Comparison of ENCODE assay signal across 8 cellular contexts in genomic region chr7:28180031-28180363, GRCh38. TPM values are rescaled to one million over a fixed set of nuclear protein-coding genes. Genes with fewer than 3 reads are reported as not detected.
DNase-seq lines count a peak whose midpoint lies in the region; ATAC-seq and TF ChIP-seq lines count a peak whose summit lies in the region.

No MANE protein-coding gene starts in this region.

- H2BK120ac ChIP-seq in IMR-90 (ENCODE audit: low read depth, low read length) (no peak overlapping the region), neuronal stem cell (ENCODE audit: low read depth, low read length) (no peak overlapping the region)

- H2BK5ac ChIP-seq in IMR-90 (ENCODE audit: low read depth, low read length, poor library complexity, severe bottlenecking) (peak overlapping the region; percentile 89), neuronal stem cell (ENCODE audit: low read length) (no peak overlapping the region)

- no peak overlapping the region for H4K5ac ChIP-seq in IMR-90 (ENCODE audit: low read depth, low read length)

- peaks cover 21 to 32% of the 10 kb centered on the region in 2 experiments for H3K79me1 ChIP-seq in IMR-90 (ENCODE audit: low read depth in 1 of 2, low read length in 2 of 2)
- no peaks in the 10 kb centered on the region for H3K79me1 ChIP-seq in neuronal stem cell (ENCODE audit: low read depth, low read length)

- dilution Hi-C loops in IMR-90 (cut with HindIII; ENCODE audit: low sequenced_read_pairs, unreplicated experiment) = no loop called here

- H2AK9ac ChIP-seq in IMR-90 (replicated peaks; ENCODE audit: low read depth, low read length, poor library complexity) = no peak overlapping the region

- H4K8ac ChIP-seq in IMR-90 (ENCODE audit: low read depth in 2 of 2, low read length in 2 of 2) (no peak overlapping the region), neuronal stem cell (ENCODE audit: low read depth, low read length) (no peak overlapping the region)

- peak; percentile 15 for ATAC-seq in IMR-90 (ENCODE audit: low read depth)

- BruUV-seq in IMR-90 (replicated peaks; lab: Mats Ljungman, UMichigan) = no TSS peak

- H3K9ac ChIP-seq in IMR-90 (ENCODE audit: low read depth, low read length) (no peak overlapping the region), neuronal stem cell (ENCODE audit: low read depth, low read length, poor library complexity) (no peak overlapping the region)

- H3K14ac ChIP-seq in IMR-90 (replicated peaks; ENCODE audit: low read depth, low read length) (no peak overlapping the region), neuronal stem cell (ENCODE audit: low read length) (no peak overlapping the region)

- TF ChIP-seq CTCF in C4-2B (conservative IDR thresholded peaks at IDR 0.05) (no peak), IMR-90 (conservative IDR thresholded peaks at IDR 0.05; ENCODE audit: low read depth, low read length) (no peak)

- peak overlapping the region; percentile 22 for H3K27ac ChIP-seq in C4-2B
- H3K27ac ChIP-seq in IMR-90 (ENCODE audit: insufficient read depth, low read length) = peak overlapping the region; percentile 98; the same call in 1 of the 2 replicates
- H3K27ac ChIP-seq in ectodermal cell (ENCODE audit: insufficient read depth, low read depth, low read length, poor library complexity, severe bottlenecking) = no peak overlapping the region
- no peak overlapping the region for H3K27ac ChIP-seq in neuronal stem cell (replicated peaks; ENCODE audit: low read length)

- CTCF ChIA-PET in IMR-90 (lab: Yijun Ruan, JAX) = no interaction called here

- H3K4me3 ChIP-seq in IMR-90 (ENCODE audit: insufficient read depth, low read depth, low read length) (peak overlapping the region; percentile 100), ectodermal cell (ENCODE audit: insufficient read depth, low read depth, low read length) (peak overlapping the region; percentile 56), neuronal stem cell (ENCODE audit: low read length in 2 of 2) (peak overlapping the region; percentile 51 to 92)

- H3K4me1 ChIP-seq in IMR-90 (ENCODE audit: control insufficient read depth, insufficient read depth, low read length) (peaks cover 24% of the 10 kb centered on the region), ectodermal cell (ENCODE audit: control insufficient read depth, insufficient read depth, low read length) (peaks cover 3% of the 10 kb centered on the region), neuronal stem cell (ENCODE audit: control insufficient read depth in 2 of 2, insufficient read depth in 1 of 2, low read depth in 1 of 2, low read length in 2 of 2) (peaks cover 0 to 2% of the 10 kb centered on the region in 2 donors)

- H2AFZ ChIP-seq in IMR-90 (replicated peaks; ENCODE audit: low read length, poor library complexity) (peak overlapping the region; percentile 81), neuronal stem cell (ENCODE audit: low read length) (peak overlapping the region; percentile 93)

- POLR2A ChIA-PET in IMR-90 (lab: Charles Lee; ENCODE audit: unreplicated experiment) = no interaction called here

- H3K9me1 ChIP-seq in IMR-90 (ENCODE audit: insufficient read depth, low read length) = peaks cover 15% of the 10 kb centered on the region

- TF ChIP-seq RAD21 in IMR-90 (IDR thresholded peaks at IDR 0.05; ENCODE audit: low read length) = no peak

- in situ Hi-C loops in IMR-90 (cut with MboI; ENCODE audit: low sequenced_read_pairs) = no loop called here

- H3K27me3 ChIP-seq in IMR-90 (ENCODE audit: control insufficient read depth, insufficient read depth, low read length) (no peaks in the 10 kb centered on the region), ectodermal cell (ENCODE audit: control insufficient read depth, insufficient read depth, low read length, poor library complexity, severe bottlenecking) (peaks cover 35% of the 10 kb centered on the region), neuronal stem cell (ENCODE audit: control insufficient read depth in 3 of 3, insufficient read depth in 3 of 3, low read depth in 1 of 3, low read length in 3 of 3) (peaks cover 4 to 78% (median 16%) of the 10 kb centered on the region in 3 experiments)

- DNase-seq in IMR-90 = no peak
- DNase-seq in neuronal stem cell (ENCODE audit: low spot score) = no peak
- DNase-seq in MV-4-11 (lab: John Stamatoyannopoulos, UW) = no peak
- no peak for DNase-seq in DMS79 treated with DMSO at 0.1 percent for 48 hours (lab: John Stamatoyannopoulos, UW)
- DNase-seq in NCI-H526 treated with DMSO at 0.1 percent for 48 hours (lab: John Stamatoyannopoulos, UW) = no peak
- no peak for DNase-seq in activated CD4-positive, CD25-positive, alpha-beta regulatory T cell (lab: John Stamatoyannopoulos, UW)

- no peak overlapping the region for H4K91ac ChIP-seq in IMR-90 (ENCODE audit: insufficient read depth, low read depth, low read length)
- H4K91ac ChIP-seq in neuronal stem cell (ENCODE audit: low read depth, low read length, poor library complexity) = no peak overlapping the region

- intact Hi-C loops in IMR-90 (cut with micrococcal nuclease) = no loop called here

- H3K18ac ChIP-seq in IMR-90 (ENCODE audit: low read depth, low read length) (no peak overlapping the region), neuronal stem cell (ENCODE audit: low read length) (no peak overlapping the region)

- H3K9me3 ChIP-seq in IMR-90 (ENCODE audit: control insufficient read depth, insufficient read depth, low read length) (no peaks in the 10 kb centered on the region), ectodermal cell (ENCODE audit: control insufficient read depth, low read length) (no peaks in the 10 kb centered on the region), neuronal stem cell (replicated peaks in 1 of 2; ENCODE audit: control insufficient read depth in 2 of 2, insufficient read depth in 1 of 2, low read depth in 1 of 2, low read length in 2 of 2) (no peaks in the 10 kb centered on the region)

- H3K4ac ChIP-seq in IMR-90 (ENCODE audit: low read depth, low read length) (no peak overlapping the region), neuronal stem cell (ENCODE audit: low read length) (no peak overlapping the region)

- no peak overlapping the region for H2BK12ac ChIP-seq in neuronal stem cell (ENCODE audit: low read length)

- H3K4me2 ChIP-seq in IMR-90 (ENCODE audit: low read depth, low read length) (no peak overlapping the region), neuronal stem cell (ENCODE audit: insufficient read depth, low read length, poor library complexity, severe bottlenecking) (peak overlapping the region; percentile 65)

- no peak overlapping the region for H2AK5ac ChIP-seq in IMR-90 (ENCODE audit: low read depth, low read length)
- H2AK5ac ChIP-seq in neuronal stem cell (ENCODE audit: low read depth, low read length) = no peak overlapping the region

- H3K56ac ChIP-seq in IMR-90 (ENCODE audit: extremely low read depth, insufficient read depth, low read length) = no peak overlapping the region

- H3K23ac ChIP-seq in IMR-90 (ENCODE audit: low read depth, low read length) = no peak overlapping the region
- H3K23ac ChIP-seq in neuronal stem cell (ENCODE audit: low read depth, low read length, poor library complexity) = no peak overlapping the region

- H3K36me3 ChIP-seq in IMR-90 (ENCODE audit: control insufficient read depth, insufficient read depth, low read length) = no peaks in the 10 kb centered on the region
- H3K36me3 ChIP-seq in ectodermal cell (ENCODE audit: control insufficient read depth, insufficient read depth, low read length) = no peaks in the 10 kb centered on the region
- H3K36me3 ChIP-seq in neuronal stem cell (replicated peaks in 1 of 2; ENCODE audit: control insufficient read depth in 2 of 2, insufficient read depth in 2 of 2, low read length in 2 of 2) = no peaks in the 10 kb centered on the region

- H2BK15ac ChIP-seq in IMR-90 (ENCODE audit: low read depth, low read length) (no peak overlapping the region), neuronal stem cell (ENCODE audit: low read length) (no peak overlapping the region)

- TF ChIP-seq POLR2A in IMR-90 (IDR thresholded peaks at IDR 0.05; ENCODE audit: low read depth, low read length) = no peak

- WGBS in IMR-90 (ENCODE audit: extremely low coverage in 2 of 2, insufficient read length in 1 of 2), 2 experiments = no CpG with 5 or more reads among the region's 55 CpGs
- WGBS in ectodermal cell, 2 experiments = 0% methylated on average over 36 to 45 of the region's 55 CpGs
- no CpG with 5 or more reads among the region's 55 CpGs for WGBS in neuronal stem cell (ENCODE audit: extremely low coverage in 2 of 2, insufficient read length in 2 of 2, insufficient replicate concordance in 1 of 2), 2 donors

- H2BK20ac ChIP-seq in IMR-90 (ENCODE audit: low read depth, low read length) = no peak overlapping the region

- H4K20me1 ChIP-seq in IMR-90 (ENCODE audit: insufficient read depth, low read length) = peaks cover 5% of the 10 kb centered on the region; the same call in 1 of the 2 replicates

TF ChIP-seq in IMR-90, 13 proteins besides CTCF, POLR2A, EP300 and RAD21 (continues in another document):
- TF ChIP-seq RFX5 (IDR thresholded peaks at IDR 0.05; ENCODE audit: low read depth, low read length) (no peak), MAFK (IDR thresholded peaks at IDR 0.05; ENCODE audit: low read depth, low read length) (no peak), RCOR1 (IDR thresholded peaks at IDR 0.05; ENCODE audit: insufficient replicate concordance, low read length) (no peak), SMC3 (IDR thresholded peaks at IDR 0.05; ENCODE audit: low read depth, low read length) (no peak), FOS (IDR thresholded peaks at IDR 0.05; ENCODE audit: low read depth, low read length) (no peak), NFE2L2 (IDR thresholded peaks at IDR 0.05; ENCODE audit: low read depth, low read length) (no peak), USF2 (IDR thresholded peaks at IDR 0.05; ENCODE audit: low read depth, low read length) (no peak), CHD1 (IDR thresholded peaks at IDR 0.05; ENCODE audit: low read depth, low read length) (no peak), CEBPB (IDR thresholded peaks at IDR 0.05; ENCODE audit: low read depth, low read length) (no peak)

RNA-seq across cellular contexts. Expression of gene JAZF1, which starts 0.6 kb away (rescaled TPM):
- 8.4 and 12.2 TPM in 2 replicates for total RNA-seq in IMR-90 (2012; rRNA removed)
- polyA plus RNA-seq in IMR-90 (2012; rRNA removed) = 8.6 and 10.5 TPM in 2 replicates
- polyA plus RNA-seq in IMR-90 (2012; cell fraction: cytosol; rRNA removed) = 4.1 and 8.9 TPM in 2 replicates
- polyA plus RNA-seq in IMR-90 (2012; cell fraction: nucleus; rRNA removed; ENCODE audit: low replicate concordance) = 3.2 and 7.4 TPM in 2 replicates
- 4.6 TPM for polyA plus RNA-seq in ectodermal cell (2013, experiment 1 of 4)
- polyA plus RNA-seq in ectodermal cell (2013, experiment 2 of 4) = 3.7 TPM
- 3.5 TPM for polyA plus RNA-seq in ectodermal cell (2013, experiment 3 of 4)
- polyA plus RNA-seq in ectodermal cell (2013, experiment 4 of 4) = 3.2 TPM
- polyA plus RNA-seq in neuronal stem cell (2013, experiment 1 of 2) = 2.6 TPM
- 2.6 TPM for polyA plus RNA-seq in neuronal stem cell (2013, experiment 2 of 2)

Comparison
In these comparisons a context has a peak if more than half of its experiments do, and no peak if none do; other contexts are left out.
1. H3K27ac ChIP-seq: peak in C4-2B (single experiment) and IMR-90 (single experiment); none in ectodermal cell (single experiment) and neuronal stem cell (single experiment).
2. Peak in every context shown above with its lines, with median percentiles within 50 percentile points of each other: H3K4me3 ChIP-seq.